Comparison of ENCODE assay signal across 24 cellular contexts in the genomic region with DNA sequence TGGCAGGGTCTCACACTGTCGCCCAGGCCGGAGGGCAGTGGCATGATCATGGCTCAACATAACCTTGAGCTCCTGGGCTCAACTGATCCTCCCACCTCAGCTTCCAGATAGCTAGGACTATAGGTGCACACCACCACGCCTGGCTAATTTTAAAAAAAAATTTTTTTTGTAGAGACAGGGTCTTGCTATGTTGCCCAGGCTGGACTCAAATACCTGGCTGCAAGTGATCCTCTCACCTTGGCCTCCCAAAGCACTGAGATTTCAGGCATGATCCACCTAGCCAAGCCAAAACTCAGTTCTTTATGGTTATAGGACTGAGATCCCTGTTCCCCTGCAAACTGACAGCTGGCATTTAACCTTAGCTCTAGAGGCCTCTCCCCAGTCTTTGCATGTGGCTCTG.
"Had no signal": no experiment of that assay in that cellular context is flagged by ENCODE, and none has a peak within 500 bp of the region (broad histone marks: within the 10 kb centered on the region; RNA-seq: fewer than 3 reads in every experiment).

No MANE protein-coding gene starts in this region.

- H3K4me3 Mint-ChIP-seq: dendritic cell treated with granulocyte-macrophage colony-stimulating factor and Interleukin-4, amounts not matched to agents 40 ng/mL and 50 ng/mL, for 4 days; effector memory CD8-positive, alpha-beta T cell; endodermal cell; mesothelial cell of epicardium; naive B cell had no signal

- H3K27ac ChIP-seq: colonic mucosa, epithelial cell of prostate, esophagus squamous epithelium, foreskin keratinocyte, gastroesophageal sphincter, heart left ventricle, left lung, lower lobe of right lung had no signal

- H3K9me3 Mint-ChIP-seq: dendritic cell treated with granulocyte-macrophage colony-stimulating factor and Interleukin-4, amounts not matched to agents 40 ng/mL and 50 ng/mL, for 4 days; effector memory CD8-positive, alpha-beta T cell; endodermal cell; mesothelial cell of epicardium; naive B cell had no signal

- FAIRE-seq: endometrium, frontal cortex, islet of Langerhans, keratinocyte had no signal

- H3K27ac Mint-ChIP-seq: dendritic cell treated with granulocyte-macrophage colony-stimulating factor and Interleukin-4, amounts not matched to agents 40 ng/mL and 50 ng/mL, for 4 days; endodermal cell; mesothelial cell of epicardium; naive B cell had no signal

- H3K27me3 Mint-ChIP-seq: dendritic cell treated with granulocyte-macrophage colony-stimulating factor and Interleukin-4, amounts not matched to agents 40 ng/mL and 50 ng/mL, for 4 days; effector memory CD8-positive, alpha-beta T cell; naive B cell had no signal

- H3K27me3 ChIP-seq: colonic mucosa, esophagus squamous epithelium, foreskin keratinocyte, gastroesophageal sphincter, heart left ventricle, left lung had no signal

- H3K36me3 ChIP-seq: colonic mucosa had no signal

- H3K4me3 ChIP-seq: colonic mucosa, esophagus squamous epithelium, gastroesophageal sphincter, heart left ventricle, left lung, lower lobe of right lung, mucosa of descending colon had no signal

- H3K9me3 ChIP-seq: colonic mucosa, esophagus squamous epithelium, gastroesophageal sphincter, heart left ventricle, left lung, lower lobe of right lung, mucosa of descending colon had no signal

- H3K36me3 Mint-ChIP-seq: mesothelial cell of epicardium, naive B cell had no signal

- ATAC-seq: effector memory CD8-positive, alpha-beta T cell; esophagus mucosa; foreskin keratinocyte; gastroesophageal sphincter; heart left ventricle; left cardiac atrium; left lung; left ventricle myocardium superior; lower lobe of right lung; mucosa of descending colon had no signal

- DNase-seq: colonic mucosa; cortex of kidney; effector CD8-positive, alpha-beta T cell; effector memory CD8-positive, alpha-beta T cell; endodermal cell; esophagus squamous epithelium; foreskin keratinocyte; heart left ventricle; hippocampal formation; left cardiac atrium; left lung; left ventricle myocardium superior; lower lobe of right lung; mucosa of descending colon; naive B cell had no signal
